16 cellular contexts compared by ENCODE assay signal in the genomic region with DNA sequence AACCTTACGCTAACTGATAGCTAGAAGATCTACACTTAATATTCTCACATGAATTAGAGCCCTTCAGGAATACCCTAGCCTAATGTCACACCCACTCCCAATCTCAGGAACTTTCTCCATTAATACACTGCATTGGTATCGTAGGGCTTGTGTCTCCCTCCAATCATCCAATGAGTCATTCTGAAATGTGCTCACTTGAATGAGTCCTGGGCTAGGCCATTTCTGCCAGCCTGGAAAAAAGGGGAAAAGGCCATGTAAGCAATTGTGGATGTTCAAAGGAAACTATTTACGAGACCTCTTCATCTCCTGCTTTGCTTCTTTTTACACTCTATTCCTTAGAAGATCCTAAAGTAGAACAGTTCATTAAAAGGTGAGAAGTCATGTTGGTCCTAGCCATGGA. TPM values are rescaled to one million over a fixed set of nuclear protein-coding genes. Genes with fewer than 3 reads are reported as not detected.
DNase-seq lines count a peak whose midpoint lies in the region; ATAC-seq lines count a peak whose summit lies in the region.
"Had no signal": no experiment of that assay in that cellular context is flagged by ENCODE, and none has a peak within 500 bp of the region (broad histone marks: within the 10 kb centered on the region; RNA-seq: fewer than 3 reads in every experiment).

No MANE protein-coding gene starts in this region.

- ATAC-seq in GM19035 (IDR thresholded peaks at IDR 0.05; ENCODE audit: unreplicated experiment): no peak
- ATAC-seq: activated CD4-positive, CD25-positive, alpha-beta regulatory T cell treated with anti-CD3 and anti-CD28 coated beads, Interleukin-2, amount 50 U/mL, for 24 hours; T-cell had no signal

- DNase-seq in HT1080 (ENCODE audit: low read depth) (peak; percentile 18), astrocyte of the hippocampus (ENCODE audit: low read depth, low spot score) (peak; percentile 68), kidney glomerular epithelial cell (lab: John Stamatoyannopoulos, UW) (peak; percentile 56), substantia nigra (lab: John Stamatoyannopoulos, UW) (no peak), NCI-H82 treated with DMSO at 0.1 percent for 48 hours (lab: John Stamatoyannopoulos, UW; ENCODE audit: unreplicated experiment) (no peak), A172 (ENCODE audit: low spot score) (no peak)
- DNase-seq: CD4-positive, alpha-beta memory T cell; NCI-H1105 treated with DMSO at 0.1 percent for 48 hours; NCI-H446 treated with DMSO at 0.1 percent for 48 hours; PC-9; posterior cingulate gyrus; T-cell; uterus had no signal

- peak overlapping the region; percentile 50 for H3K27ac ChIP-seq in substantia nigra (ENCODE audit: low read depth, low read length, poor library complexity, severe bottlenecking)
- H3K27ac ChIP-seq: PC-9 had no signal

RNA-seq across cellular contexts. Expression of a gene that starts 18.8 kb away (rescaled TPM):
- total RNA-seq in HT1080 (2014; rRNA removed; shearing (Covaris generic)): 13.1 and 15.5 TPM in 2 replicates
- 11.4 and 13.0 TPM in 2 replicates for polyA plus RNA-seq in HT1080 (2015; cell fraction: cytosol; rRNA removed)
- polyA plus RNA-seq in HT1080 (2015; cell fraction: nucleus; rRNA removed): 15.5 and 17.5 TPM in 2 replicates
- 20.2 and 35.0 TPM in 2 replicates for total RNA-seq in A172 (2014; rRNA removed; shearing (Covaris generic))
- total RNA-seq: G401 had no signal

Comparison
In these comparisons a context has a peak if more than half of its experiments do, and no peak if none do; other contexts are left out.
1. DNase-seq: peak in HT1080 (single experiment), astrocyte of the hippocampus (single experiment) and kidney glomerular epithelial cell (single experiment); none in substantia nigra (0 of 49), NCI-H82 treated with DMSO at 0.1 percent for 48 hours (single experiment) and A172 (single experiment).